In genomic region chr2:238286987-238287386, GRCh38 we compare ENCODE assay signal across 8 cellular contexts. TPM values are rescaled to one million over a fixed set of nuclear protein-coding genes. Genes with fewer than 3 reads are reported as not detected.
DNase-seq lines count a peak whose midpoint lies in the region; ATAC-seq, FAIRE-seq and TF ChIP-seq lines count a peak whose summit lies in the region.

No MANE protein-coding gene starts in this region.

- TF ChIP-seq CTCF in LNCaP clone FGC (IDR thresholded peaks at IDR 0.05; ENCODE audit: control insufficient read depth, extremely low read depth, insufficient read depth): no peak

- ATAC-seq in HG02852 (IDR thresholded peaks at IDR 0.05; ENCODE audit: unreplicated experiment): no peak

- FAIRE-seq in islet of Langerhans (lab: Jason Lieb, UNC): peak; percentile 69

- peak overlapping the region; percentile 70 for H3K4me3 ChIP-seq in LNCaP clone FGC (ENCODE audit: low read depth, low read length)

- DNase-seq in LNCaP clone FGC (ENCODE audit: low read depth): no peak
- DNase-seq in activated T-helper 9 cell treated with anti-CD3 and anti-CD28 coated beads, Interleukin-2, amount 50 U/mL, for 16 hours (ENCODE audit: low read depth): peak; percentile 16
- peak; percentile 46 for DNase-seq in stimulated activated CD4-positive, alpha-beta T cell treated with anti-CD3 and anti-CD28 coated beads, Interleukin-4, amount 100 ng/mL, for 1 hour
- DNase-seq in NOMO-1 treated with dmso at 0.1 percent for 144 hours (lab: John Stamatoyannopoulos, UW; ENCODE audit: unreplicated experiment): no peak
- no peak for DNase-seq in mucosa of gallbladder (ENCODE audit: low spot score)
- DNase-seq in Kasumi-1 (lab: John Stamatoyannopoulos, UW): no peak

RNA-seq across cellular contexts. Expression of gene PER2, which starts 1.4 kb away (rescaled TPM):
- total RNA-seq in mucosa of gallbladder: 29.8 TPM

RNA-seq across cellular contexts. Expression of gene TRAF3IP1, which starts 33.3 kb away (rescaled TPM):
- 25.6 TPM for total RNA-seq in mucosa of gallbladder

RNA-seq across cellular contexts. Expression of gene HES6, which starts 47.1 kb away (rescaled TPM):
- 18.0 TPM for total RNA-seq in mucosa of gallbladder

Comparison
In these comparisons a context has a peak if more than half of its experiments do, and no peak if none do; other contexts are left out.
1. DNase-seq: peak in activated T-helper 9 cell treated with anti-CD3 and anti-CD28 coated beads, Interleukin-2, amount 50 U/mL, for 16 hours (single experiment) and stimulated activated CD4-positive, alpha-beta T cell treated with anti-CD3 and anti-CD28 coated beads, Interleukin-4, amount 100 ng/mL, for 1 hour (single experiment); none in LNCaP clone FGC (single experiment), NOMO-1 treated with dmso at 0.1 percent for 144 hours (single experiment), mucosa of gallbladder (single experiment) and Kasumi-1 (0 of 2).